19 cellular contexts compared by ENCODE assay signal in genomic region chr17:17347234-17347955, GRCh38.
"Had no signal": no experiment of that assay in that cellular context is flagged by ENCODE, and none has a peak within 500 bp of the region (broad histone marks: within the 10 kb centered on the region; RNA-seq: fewer than 3 reads in every experiment).

No MANE protein-coding gene starts in this region.

- H3K9me3 Mint-ChIP-seq: activated CD4-positive, alpha-beta T cell treated with anti-CD3 and anti-CD28 coated beads, Interleukin-2, amount 10 ng/mL, durations not matched to agents 24 days and 14 days; activated CD8-positive, alpha-beta T cell treated with anti-CD3 and anti-CD28 coated beads for 36 hours; activated naive CD8-positive, alpha-beta T cell treated with anti-CD3 and anti-CD28 coated beads, Interleukin-2, amount 50 U/mL, for 24 hours; activated T-cell treated with anti-CD3 and anti-CD28 coated beads, Interleukin-2, amount 50 U/mL, for 24 hours; activated T-helper 17 cell treated with anti-CD3 and anti-CD28 coated beads, Interleukin-2, amount 50 U/mL, for 72 hours; dendritic cell treated with granulocyte-macrophage colony-stimulating factor and Interleukin-4, amounts not matched to agents 40 ng/mL and 50 ng/mL, for 4 days; memory B cell; nephron progenitor cell; T-cell; T-helper 2 cell treated with Interferon-gamma antibody and Interleukin-4, amounts not matched to agents 5 μg/mL and 100 μg/mL, for 36 hours had no signal

- H3K4me3 ChIP-seq: thyroid gland had no signal

- H3K27ac ChIP-seq: foreskin keratinocyte, thyroid gland, VCaP had no signal

- H3K36me3 Mint-ChIP-seq: memory B cell, T-cell had no signal

- H3K9me3 ChIP-seq: thyroid gland had no signal

- H3K36me3 ChIP-seq: thyroid gland had no signal

- DNase-seq: activated CD4-positive, alpha-beta T cell treated with anti-CD3 and anti-CD28 coated beads, Interleukin-2, amount 10 ng/mL, durations not matched to agents 24 days and 14 days; activated CD8-positive, alpha-beta T cell treated with anti-CD3 and anti-CD28 coated beads for 36 hours; activated naive CD4-positive, alpha-beta T cell treated with Interleukin-2 at 50 U/mL for 16 hours; activated naive CD8-positive, alpha-beta T cell treated with anti-CD3 and anti-CD28 coated beads, Interleukin-2, amount 50 U/mL, for 24 hours; activated T-cell treated with anti-CD3 and anti-CD28 coated beads, Interleukin-2, amount 50 U/mL, for 24 hours; effector CD8-positive, alpha-beta T cell; foreskin keratinocyte; nephron progenitor cell; occipital lobe; stimulated activated CD4-positive, alpha-beta T cell treated with anti-CD3 and anti-CD28 coated beads, Interleukin-4, amount 100 ng/mL, for 24 hours; stimulated activated naive CD4-positive, alpha-beta T cell treated with Interleukin-2 at 50 U/mL for 16 hours; T-cell; thyroid gland had no signal

- ATAC-seq: activated CD4-positive, CD25-positive, alpha-beta regulatory T cell treated with anti-CD3 and anti-CD28 coated beads, Interleukin-2, amount 50 U/mL, for 24 hours; activated CD8-positive, alpha-beta T cell treated with anti-CD3 and anti-CD28 coated beads for 36 hours; activated naive CD8-positive, alpha-beta T cell treated with anti-CD3 and anti-CD28 coated beads, Interleukin-2, amount 50 U/mL, for 24 hours; activated T-helper 17 cell treated with anti-CD3 and anti-CD28 coated beads, Interleukin-2, amount 50 U/mL, for 72 hours; foreskin keratinocyte; T-cell had no signal

- H3K27ac Mint-ChIP-seq: activated CD4-positive, alpha-beta T cell treated with anti-CD3 and anti-CD28 coated beads, Interleukin-2, amount 10 ng/mL, durations not matched to agents 24 days and 14 days; activated CD8-positive, alpha-beta T cell treated with anti-CD3 and anti-CD28 coated beads for 36 hours; activated naive CD8-positive, alpha-beta T cell treated with anti-CD3 and anti-CD28 coated beads, Interleukin-2, amount 50 U/mL, for 24 hours; activated T-cell treated with anti-CD3 and anti-CD28 coated beads, Interleukin-2, amount 50 U/mL, for 24 hours; activated T-helper 17 cell treated with anti-CD3 and anti-CD28 coated beads, Interleukin-2, amount 50 U/mL, for 72 hours; dendritic cell treated with granulocyte-macrophage colony-stimulating factor and Interleukin-4, amounts not matched to agents 40 ng/mL and 50 ng/mL, for 4 days; memory B cell; nephron progenitor cell; T-cell; T-helper 2 cell treated with Interferon-gamma antibody and Interleukin-4, amounts not matched to agents 5 μg/mL and 100 μg/mL, for 36 hours had no signal

- H3K4me3 Mint-ChIP-seq: activated CD4-positive, alpha-beta T cell treated with anti-CD3 and anti-CD28 coated beads, Interleukin-2, amount 10 ng/mL, durations not matched to agents 24 days and 14 days; activated CD8-positive, alpha-beta T cell treated with anti-CD3 and anti-CD28 coated beads for 36 hours; activated naive CD8-positive, alpha-beta T cell treated with anti-CD3 and anti-CD28 coated beads, Interleukin-2, amount 50 U/mL, for 24 hours; activated T-cell treated with anti-CD3 and anti-CD28 coated beads, Interleukin-2, amount 50 U/mL, for 24 hours; activated T-helper 17 cell treated with anti-CD3 and anti-CD28 coated beads, Interleukin-2, amount 50 U/mL, for 72 hours; dendritic cell treated with granulocyte-macrophage colony-stimulating factor and Interleukin-4, amounts not matched to agents 40 ng/mL and 50 ng/mL, for 4 days; memory B cell; nephron progenitor cell; T-cell; T-helper 2 cell treated with Interferon-gamma antibody and Interleukin-4, amounts not matched to agents 5 μg/mL and 100 μg/mL, for 36 hours had no signal

- H3K27me3 ChIP-seq: thyroid gland had no signal

- H3K27me3 Mint-ChIP-seq: activated CD4-positive, alpha-beta T cell treated with anti-CD3 and anti-CD28 coated beads, Interleukin-2, amount 10 ng/mL, durations not matched to agents 24 days and 14 days; activated CD8-positive, alpha-beta T cell treated with anti-CD3 and anti-CD28 coated beads for 36 hours; activated naive CD8-positive, alpha-beta T cell treated with anti-CD3 and anti-CD28 coated beads, Interleukin-2, amount 50 U/mL, for 24 hours; activated T-cell treated with anti-CD3 and anti-CD28 coated beads, Interleukin-2, amount 50 U/mL, for 24 hours; activated T-helper 17 cell treated with anti-CD3 and anti-CD28 coated beads, Interleukin-2, amount 50 U/mL, for 72 hours; dendritic cell treated with granulocyte-macrophage colony-stimulating factor and Interleukin-4, amounts not matched to agents 40 ng/mL and 50 ng/mL, for 4 days had no signal

- H3K4me1 Mint-ChIP-seq: activated CD4-positive, alpha-beta T cell treated with anti-CD3 and anti-CD28 coated beads, Interleukin-2, amount 10 ng/mL, durations not matched to agents 24 days and 14 days; activated naive CD8-positive, alpha-beta T cell treated with anti-CD3 and anti-CD28 coated beads, Interleukin-2, amount 50 U/mL, for 24 hours; activated T-helper 17 cell treated with anti-CD3 and anti-CD28 coated beads, Interleukin-2, amount 50 U/mL, for 72 hours; memory B cell; T-cell had no signal

- H3K4me1 ChIP-seq: foreskin keratinocyte, thyroid gland had no signal
